In the genomic region with DNA sequence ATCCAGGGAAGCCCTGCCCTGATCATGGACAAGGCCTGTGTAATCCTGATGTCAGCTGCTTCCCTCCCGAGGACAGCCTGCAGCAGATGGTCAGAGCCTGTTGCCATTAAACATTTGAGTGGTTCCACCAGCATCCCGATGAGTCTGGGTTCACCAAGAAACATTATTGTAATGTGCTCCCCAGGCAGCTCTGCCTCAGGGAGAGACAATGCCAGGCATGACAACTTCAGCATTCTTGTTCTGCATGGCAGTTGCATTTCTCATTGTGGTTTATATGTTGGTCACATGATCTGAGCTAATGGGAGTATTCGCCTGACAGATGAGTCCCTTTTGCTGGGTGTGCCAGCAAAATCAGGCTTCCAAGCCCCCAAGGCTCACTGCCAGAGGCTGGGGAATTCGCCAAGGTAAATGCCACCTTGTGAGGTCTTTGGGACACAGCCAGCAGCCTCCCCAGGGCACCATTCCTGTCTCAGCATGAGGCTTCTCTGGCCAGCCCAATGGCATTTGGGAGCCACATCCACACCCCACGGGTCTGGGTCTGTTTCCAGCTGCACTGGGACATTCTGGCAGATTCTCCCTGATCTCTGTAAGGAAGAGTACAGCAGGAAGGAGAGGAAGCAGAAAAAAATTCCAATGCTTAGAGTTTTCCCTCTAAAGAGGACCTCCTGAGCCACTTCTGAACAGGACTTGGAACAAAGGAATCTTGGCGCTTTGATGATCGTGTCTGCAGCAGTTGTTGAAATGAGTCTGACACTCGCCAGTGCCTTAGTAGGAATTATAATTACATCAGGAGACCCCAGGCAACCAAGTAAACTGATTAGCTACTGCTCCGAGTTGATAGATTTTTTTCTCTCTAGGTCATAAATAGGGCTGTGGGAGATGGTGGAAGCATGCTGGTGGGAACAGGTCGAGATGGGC, we compare ENCODE assay signal across 9 cellular contexts. TPM values are rescaled to one million over a fixed set of nuclear protein-coding genes. Genes with fewer than 3 reads are reported as not detected.
A peak's percentile ranks its signal among the peaks of the same experiment; 100 is the strongest.
DNase-seq lines count a peak whose midpoint lies in the region; ATAC-seq and TF ChIP-seq lines count a peak whose summit lies in the region.
"Had no signal": no experiment of that assay in that cellular context is flagged by ENCODE, and none has a peak within 500 bp of the region (broad histone marks: within the 10 kb centered on the region; RNA-seq: fewer than 3 reads in every experiment).

No MANE protein-coding gene starts in this region.

- no peak overlapping the region for H3K56ac ChIP-seq in mesendoderm (ENCODE audit: low read length)

- peaks cover 34% of the 10 kb centered on the region for H3K27me3 Mint-ChIP-seq in activated T-cell treated with anti-CD3 and anti-CD28 coated beads, Interleukin-2, amount 50 U/mL, for 72 hours (ENCODE audit: low read depth)
- peaks cover 3% of the 10 kb centered on the region for H3K27me3 Mint-ChIP-seq in activated CD4-positive, alpha-beta T cell treated with anti-CD3 and anti-CD28 coated beads, Interleukin-2, amount 10 ng/mL, durations not matched to agents 24 days and 14 days

- H3K4me3 ChIP-seq in astrocyte of the spinal cord (ENCODE audit: low read depth, low read length), result no peak overlapping the region
- H3K4me3 ChIP-seq in mesendoderm (ENCODE audit: low read length), result no peak overlapping the region

- WGBS in mesendoderm (ENCODE audit: extremely low coverage, insufficient coverage, low lambda C conversion rate), result no CpG with 5 or more reads among the region's 10 CpGs

- no peak overlapping the region for H2BK5ac ChIP-seq in mesendoderm (ENCODE audit: low read length)

- no peaks in the 10 kb centered on the region for H3K9me3 Mint-ChIP-seq in activated T-cell treated with anti-CD3 and anti-CD28 coated beads, Interleukin-2, amount 50 U/mL, for 72 hours
- no peaks in the 10 kb centered on the region for H3K9me3 Mint-ChIP-seq in activated CD4-positive, alpha-beta T cell treated with anti-CD3 and anti-CD28 coated beads, Interleukin-2, amount 10 ng/mL, durations not matched to agents 24 days and 14 days

- no peaks in the 10 kb centered on the region for H3K79me1 ChIP-seq in mesendoderm (ENCODE audit: low read length)

- no peaks in the 10 kb centered on the region for H3K27me3 ChIP-seq in mesendoderm (ENCODE audit: insufficient read depth, low read length, poor library complexity)

- H3K36me3 ChIP-seq in mesendoderm (ENCODE audit: control insufficient read depth, insufficient read depth, low read length), result no peaks in the 10 kb centered on the region

- H3K18ac ChIP-seq in mesendoderm (ENCODE audit: low read length), result no peak overlapping the region

- no peak overlapping the region for H3K9ac ChIP-seq in mesendoderm (ENCODE audit: low read length)

- peak; percentile 74 for DNase-seq in EH (ENCODE audit: low read depth)
- peak; percentile 88 for DNase-seq in NCI-H1694 treated with DMSO at 0.1 percent for 48 hours (lab: John Stamatoyannopoulos, UW)
- peak; percentile 75 for DNase-seq in astrocyte of the spinal cord (ENCODE audit: low read depth, low spot score)
- DNase-seq in mesendoderm, result peak; percentile 37
- DNase-seq in activated T-cell treated with anti-CD3 and anti-CD28 coated beads, Interleukin-2, amount 50 U/mL, for 72 hours, result no peak
- no peak for DNase-seq in GM10266 (ENCODE audit: extremely low spot score)
- no peak for DNase-seq in activated CD4-positive, alpha-beta T cell treated with anti-CD3 and anti-CD28 coated beads, Interleukin-2, amount 10 ng/mL, durations not matched to agents 24 days and 14 days
- DNase-seq in NCI-H187 (lab: John Stamatoyannopoulos, UW), result no peak
- DNase-seq: MM.1S had no signal

- H3K4me2 ChIP-seq in mesendoderm (ENCODE audit: low read length), result no peak overlapping the region

- no peaks in the 10 kb centered on the region for H3K36me3 Mint-ChIP-seq in activated T-cell treated with anti-CD3 and anti-CD28 coated beads, Interleukin-2, amount 50 U/mL, for 72 hours (ENCODE audit: insufficient read depth in 2 of 2)
- H3K36me3 Mint-ChIP-seq in activated CD4-positive, alpha-beta T cell treated with anti-CD3 and anti-CD28 coated beads, Interleukin-2, amount 10 ng/mL, durations not matched to agents 24 days and 14 days (ENCODE audit: low read depth), result no peaks in the 10 kb centered on the region

- in situ Hi-C loops in astrocyte of the spinal cord (cut with HindIII; ENCODE audit: low sequenced_read_pairs), result no loop called here

- no peak overlapping the region for H3K27ac Mint-ChIP-seq in activated T-cell treated with anti-CD3 and anti-CD28 coated beads, Interleukin-2, amount 50 U/mL, for 72 hours
- no peak overlapping the region for H3K27ac Mint-ChIP-seq in activated CD4-positive, alpha-beta T cell treated with anti-CD3 and anti-CD28 coated beads, Interleukin-2, amount 10 ng/mL, durations not matched to agents 24 days and 14 days

- no peak overlapping the region for H4K5ac ChIP-seq in mesendoderm (ENCODE audit: low read length)

- H3K4me1 ChIP-seq in mesendoderm (ENCODE audit: control insufficient read depth, low read depth, low read length), result no peaks in the 10 kb centered on the region

- ATAC-seq in activated T-cell treated with anti-CD3 and anti-CD28 coated beads, Interleukin-2, amount 50 U/mL, for 72 hours (replicated peaks in 1 of 2), result no peak

- no peak overlapping the region for H3K4ac ChIP-seq in mesendoderm (ENCODE audit: low read depth, low read length)

- H3K4me3 Mint-ChIP-seq in activated T-cell treated with anti-CD3 and anti-CD28 coated beads, Interleukin-2, amount 50 U/mL, for 72 hours, result no peak overlapping the region
- H3K4me3 Mint-ChIP-seq in activated CD4-positive, alpha-beta T cell treated with anti-CD3 and anti-CD28 coated beads, Interleukin-2, amount 10 ng/mL, durations not matched to agents 24 days and 14 days, result no peak overlapping the region

- H3K27ac ChIP-seq in mesendoderm (ENCODE audit: low read depth, low read length), result no peak overlapping the region

- TF ChIP-seq CTCF in astrocyte of the spinal cord (IDR thresholded peaks at IDR 0.05; ENCODE audit: low read depth, low read length) (no peak), GM10266 (IDR thresholded peaks at IDR 0.05; ENCODE audit: control insufficient read depth, insufficient read depth, low read depth, missing control alignments) (no peak)

- H2AK5ac ChIP-seq in mesendoderm (ENCODE audit: low read length), result no peak overlapping the region

- no peak overlapping the region for H3K23ac ChIP-seq in mesendoderm (ENCODE audit: low read length)

- no peak overlapping the region for H2BK120ac ChIP-seq in mesendoderm (ENCODE audit: low read depth, low read length)

- no peak overlapping the region for H4K8ac ChIP-seq in mesendoderm (ENCODE audit: low read depth, low read length)

- no peaks in the 10 kb centered on the region for H3K4me1 Mint-ChIP-seq in activated T-cell treated with anti-CD3 and anti-CD28 coated beads, Interleukin-2, amount 50 U/mL, for 72 hours (ENCODE audit: low read depth)
- H3K4me1 Mint-ChIP-seq in activated CD4-positive, alpha-beta T cell treated with anti-CD3 and anti-CD28 coated beads, Interleukin-2, amount 10 ng/mL, durations not matched to agents 24 days and 14 days, result no peaks in the 10 kb centered on the region

- intact Hi-C loops in activated CD4-positive, alpha-beta T cell treated with anti-CD3 and anti-CD28 coated beads, Interleukin-2, amount 10 ng/mL, durations not matched to agents 24 days and 14 days (cut with micrococcal nuclease), result no loop called here

- no peak overlapping the region for H2BK15ac ChIP-seq in mesendoderm (replicated peaks; ENCODE audit: low read depth)

- no peaks in the 10 kb centered on the region for H3K79me2 ChIP-seq in mesendoderm (ENCODE audit: control insufficient read depth, insufficient read depth, low read length)

RNA-seq across cellular contexts. Expression of a gene that starts 18.6 kb away (rescaled TPM):
- polyA plus RNA-seq in mesendoderm (2013, experiment 1 of 2), result 0.18 TPM
- 0.15 TPM for polyA plus RNA-seq in mesendoderm (2013, experiment 2 of 2)
- total RNA-seq in activated T-cell treated with anti-CD3 and anti-CD28 coated beads, Interleukin-2, amount 50 U/mL, for 72 hours, result not detected
- total RNA-seq in activated CD4-positive, alpha-beta T cell treated with anti-CD3 and anti-CD28 coated beads, Interleukin-2, amount 10 ng/mL, durations not matched to agents 24 days and 14 days, result not detected in 2 replicates

Comparison
In these comparisons a context has a peak if more than half of its experiments do, and no peak if none do; other contexts are left out.
1. DNase-seq: peak in EH (single experiment), NCI-H1694 treated with DMSO at 0.1 percent for 48 hours (single experiment), astrocyte of the spinal cord (single experiment) and mesendoderm (single experiment); none in activated T-cell treated with anti-CD3 and anti-CD28 coated beads, Interleukin-2, amount 50 U/mL, for 72 hours (0 of 2), GM10266 (single experiment), activated CD4-positive, alpha-beta T cell treated with anti-CD3 and anti-CD28 coated beads, Interleukin-2, amount 10 ng/mL, durations not matched to agents 24 days and 14 days (single experiment) and NCI-H187 (0 of 2).